Comparison of ENCODE assay signal across 8 cellular contexts in genomic region chr15:76185716-76186115, GRCh38.
A peak's percentile ranks its signal among the peaks of the same experiment; 100 is the strongest.
DNase-seq lines count a peak whose midpoint lies in the region; ATAC-seq and TF ChIP-seq lines count a peak whose summit lies in the region.

No MANE protein-coding gene starts in this region.

- H3K4me2 ChIP-seq in fibroblast of lung (ENCODE audit: extremely low read depth, insufficient read depth, low read length), result peak overlapping the region; percentile 38

- TF ChIP-seq CTCF in Peyer's patch (IDR thresholded peaks at IDR 0.05) (peak in 4 of 6 experiments; percentile 25 to 50 (median 43)), fibroblast of lung (conservative IDR thresholded peaks at IDR 0.05 in 1 of 2, IDR thresholded peaks at IDR 0.05 in 1 of 2; ENCODE audit: low read depth in 1 of 2, low read length in 2 of 2) (peak; percentile 61 to 71), spleen (IDR thresholded peaks at IDR 0.05 in 8 of 11, conservative IDR thresholded peaks at IDR 0.05 in 3 of 11) (peak in 6 of 11 experiments; percentile 18 to 59 (median 42)), coronary artery (IDR thresholded peaks at IDR 0.05) (no peak)

- H3K4me3 ChIP-seq in Peyer's patch, result no peak overlapping the region
- H3K4me3 ChIP-seq in fibroblast of lung (replicated peaks in 1 of 4; ENCODE audit: control extremely low read depth in 1 of 4, insufficient read depth in 1 of 4, low read depth in 3 of 4, low read length in 4 of 4), result no peak overlapping the region
- no peak overlapping the region for H3K4me3 ChIP-seq in spleen
- H3K4me3 ChIP-seq in coronary artery, result no peak overlapping the region

- 44 to 78% (median 56%) methylated on average over 3 of the region's 3 CpGs for WGBS in spleen, 5 donors

- H2AFZ ChIP-seq in fibroblast of lung (ENCODE audit: low read length), result peak overlapping the region; percentile 9

- DNase-seq in EH (ENCODE audit: low read depth) (peak; percentile 89), Peyer's patch (no peak), fibroblast of lung (ENCODE audit: low read depth in 2 of 2) (peak; percentile 65 to 81), spleen (no peak), coronary artery (ENCODE audit: low spot score) (no peak)

- H3K27ac ChIP-seq in Peyer's patch (no peak overlapping the region), fibroblast of lung (ENCODE audit: insufficient read depth, low read length) (peak overlapping the region; percentile 15), spleen (no peak overlapping the region), coronary artery (no peak overlapping the region)

- H3K36me3 ChIP-seq in Peyer's patch (no peaks in the 10 kb centered on the region), fibroblast of lung (ENCODE audit: control insufficient read depth, insufficient read depth, low read length) (no peaks in the 10 kb centered on the region), spleen (no peaks in the 10 kb centered on the region)

- intact Hi-C loops in spleen (cut with DNase I; ENCODE audit: low total_unique reads), result no loop called here

- peak; percentile 44 for ATAC-seq in HG03342 (IDR thresholded peaks at IDR 0.05; ENCODE audit: unreplicated experiment)
- no peak for ATAC-seq in GM21423 (IDR thresholded peaks at IDR 0.05; ENCODE audit: unreplicated experiment)
- ATAC-seq in GM19463 (IDR thresholded peaks at IDR 0.05; ENCODE audit: unreplicated experiment), result no peak

- H3K79me2 ChIP-seq in fibroblast of lung (ENCODE audit: control insufficient read depth, insufficient read depth, low read length), result no peaks in the 10 kb centered on the region

- peaks cover 0 to 5% (median 0%) of the 10 kb centered on the region in 4 donors for H3K4me1 ChIP-seq in Peyer's patch
- H3K4me1 ChIP-seq in fibroblast of lung (ENCODE audit: control insufficient read depth, extremely low read depth, insufficient read depth, low read length), result peaks cover 9% of the 10 kb centered on the region
- peaks cover 3 to 9% (median 6%) of the 10 kb centered on the region in 6 donors for H3K4me1 ChIP-seq in spleen

- no peaks in the 10 kb centered on the region for H4K20me1 ChIP-seq in fibroblast of lung (ENCODE audit: control insufficient read depth, extremely low read depth, insufficient read depth, low read length)

- H3K9me3 ChIP-seq in Peyer's patch, result no peaks in the 10 kb centered on the region
- no peaks in the 10 kb centered on the region for H3K9me3 ChIP-seq in fibroblast of lung (ENCODE audit: control insufficient read depth, insufficient read depth, low read depth, low read length)
- H3K9me3 ChIP-seq in spleen, result no peaks in the 10 kb centered on the region

- no peak for TF ChIP-seq POLR2A in Peyer's patch (IDR thresholded peaks at IDR 0.05)
- no peak for TF ChIP-seq POLR2A in spleen (IDR thresholded peaks at IDR 0.05)

- H3K27me3 ChIP-seq in Peyer's patch, result no peaks in the 10 kb centered on the region
- no peaks in the 10 kb centered on the region for H3K27me3 ChIP-seq in fibroblast of lung (ENCODE audit: control insufficient read depth, insufficient read depth, low read length)
- peaks cover 0 to 67% (median 5%) of the 10 kb centered on the region in 7 donors for H3K27me3 ChIP-seq in spleen (replicated peaks in 1 of 7)

- H3K9ac ChIP-seq in fibroblast of lung (ENCODE audit: insufficient read depth, low read length), result no peak overlapping the region

Comparison
In these comparisons a context has a peak if more than half of its experiments do, and no peak if none do; other contexts are left out.
1. DNase-seq: peak in EH (single experiment) and fibroblast of lung (2 of 2); none in Peyer's patch (0 of 3), spleen (single experiment) and coronary artery (single experiment).